In the genomic region with DNA sequence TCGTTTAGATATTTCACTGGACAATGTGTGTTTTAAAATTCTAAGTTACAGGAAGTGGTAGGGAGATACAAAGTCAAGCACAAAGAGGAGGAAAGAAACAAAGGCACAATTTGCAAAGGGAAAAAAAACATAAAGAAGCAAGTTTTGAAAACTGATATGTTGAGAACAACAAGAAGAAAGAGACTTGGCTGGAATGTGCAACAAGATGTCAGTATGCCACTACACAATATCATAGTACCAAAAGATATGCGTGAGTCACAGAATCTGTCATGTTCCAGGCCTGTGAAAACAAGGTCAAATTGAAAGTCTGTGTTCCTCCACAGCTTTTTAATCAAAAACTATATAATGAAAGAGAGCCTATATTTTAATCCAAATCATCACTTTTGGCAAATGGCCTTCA, we compare ENCODE assay signal across 23 cellular contexts. TPM values are rescaled to one million over a fixed set of nuclear protein-coding genes. Genes with fewer than 3 reads are reported as not detected.
DNase-seq lines count a peak whose midpoint lies in the region; ATAC-seq, FAIRE-seq and TF ChIP-seq lines count a peak whose summit lies in the region.
"Had no signal": no experiment of that assay in that cellular context is flagged by ENCODE, and none has a peak within 500 bp of the region (broad histone marks: within the 10 kb centered on the region; RNA-seq: fewer than 3 reads in every experiment).

No MANE protein-coding gene starts in this region.

- peaks cover 22% of the 10 kb centered on the region for H3K4me1 Mint-ChIP-seq in chondrocyte (ENCODE audit: low read depth)
- H3K4me1 Mint-ChIP-seq in activated T-helper 1 cell treated with anti-CD3 and anti-CD28 coated beads, Interleukin-12 subunit alpha, Interleukin-12 subunit beta, Interleukin-2, Interleukin-4 antibody, amounts not matched to agents 30 ng/mL and 10 ng/mL and 1 ng/mL, durations not matched to agents 14 hours and 24 hours and 36 hours (ENCODE audit: low read depth) = no peaks in the 10 kb centered on the region
- H3K4me1 Mint-ChIP-seq: neural progenitor cell had no signal

- FAIRE-seq in frontal cortex (lab: Jason Lieb, UNC) = no peak
- FAIRE-seq: TTC549 had no signal

- H3F3A ChIP-seq in Loucy (ENCODE audit: low read depth) = no peaks in the 10 kb centered on the region

- POLR2A ChIA-PET in GM10248 (lab: Yijun Ruan, JAX) = no interaction called here

- in situ Hi-C loops in gastrocnemius medialis (cut with MboI; ENCODE audit: low sequenced_read_pairs in 4 of 4) = no loop called here

- DNase-seq in chondrocyte (ENCODE audit: low spot score) = no peak
- no peak for DNase-seq in heart left ventricle
- DNase-seq in gastrocnemius medialis = no peak
- no peak for DNase-seq in DMS114 treated with DMSO at 0.1 percent for 48 hours (lab: John Stamatoyannopoulos, UW; ENCODE audit: unreplicated experiment)
- DNase-seq in GM10248 (ENCODE audit: extremely low spot score) = no peak
- no peak for DNase-seq in activated T-helper 1 cell treated with anti-CD3 and anti-CD28 coated beads, Interleukin-12 subunit alpha, Interleukin-12 subunit beta, Interleukin-2, Interleukin-4 antibody, amounts not matched to agents 30 ng/mL and 10 ng/mL and 1 ng/mL, durations not matched to agents 14 hours and 24 hours and 36 hours (ENCODE audit: low spot score)
- DNase-seq in frontal cortex (ENCODE audit: low spot score in 2 of 2) = no peak
- DNase-seq: activated naive CD8-positive, alpha-beta T cell treated with anti-CD3 and anti-CD28 coated beads for 36 hours; activated T-cell treated with anti-CD3 and anti-CD28 coated beads, Interleukin-2, amount 50 U/mL, for 4 hours; DND-41; esophagus squamous epithelium; GOT3; MM.1S; NCI-H2081 treated with DMSO at 0.1 percent for 48 hours; NCI-H526 treated with DMSO at 0.1 percent for 48 hours; PC-3; right lobe of liver had no signal

- TF ChIP-seq CTCF in Loucy (conservative IDR thresholded peaks at IDR 0.05; ENCODE audit: low read length) (no peak), chondrocyte (IDR thresholded peaks at IDR 0.05) (no peak), heart left ventricle (IDR thresholded peaks at IDR 0.05) (no peak), gastrocnemius medialis (IDR thresholded peaks at IDR 0.05 in 4 of 5, conservative IDR thresholded peaks at IDR 0.05 in 1 of 5) (no peak), GM10248 (IDR thresholded peaks at IDR 0.05; ENCODE audit: control extremely low read depth, extremely low read depth, low read depth, missing control alignments) (no peak)

- H3K79me2 ChIP-seq in Loucy (ENCODE audit: insufficient read depth, low read length) = no peaks in the 10 kb centered on the region

- H3K36me3 Mint-ChIP-seq in chondrocyte (ENCODE audit: low read depth) = peaks cover 15% of the 10 kb centered on the region
- peaks cover 2% of the 10 kb centered on the region for H3K36me3 Mint-ChIP-seq in activated T-helper 1 cell treated with anti-CD3 and anti-CD28 coated beads, Interleukin-12 subunit alpha, Interleukin-12 subunit beta, Interleukin-2, Interleukin-4 antibody, amounts not matched to agents 30 ng/mL and 10 ng/mL and 1 ng/mL, durations not matched to agents 14 hours and 24 hours and 36 hours (ENCODE audit: low read depth)

- CTCF ChIA-PET in GM10248 (lab: Yijun Ruan, JAX) = interaction anchor here (1.0 to 2.2 kb wide), 6 partner anchors 8 to 74 kb away, joined by 3 to 7 read pairs (median 4); partner anchors contain the start of gene SPR

- no peaks in the 10 kb centered on the region for H4K20me1 ChIP-seq in Loucy (ENCODE audit: insufficient read depth, low read length, poor library complexity, severe bottlenecking)

- H3K9me3 ChIP-seq in Loucy (ENCODE audit: insufficient read depth, low read depth, low read length) = peaks cover 9% of the 10 kb centered on the region; the same call in 1 of the 2 replicates
- peaks cover 0 to 13% (median 9%) of the 10 kb centered on the region in 12 donors for H3K9me3 ChIP-seq in heart left ventricle
- H3K9me3 ChIP-seq in gastrocnemius medialis = no peaks in the 10 kb centered on the region

- H3K27me3 Mint-ChIP-seq in chondrocyte (ENCODE audit: low read depth) = no peaks in the 10 kb centered on the region
- H3K27me3 Mint-ChIP-seq in activated T-helper 1 cell treated with anti-CD3 and anti-CD28 coated beads, Interleukin-12 subunit alpha, Interleukin-12 subunit beta, Interleukin-2, Interleukin-4 antibody, amounts not matched to agents 30 ng/mL and 10 ng/mL and 1 ng/mL, durations not matched to agents 14 hours and 24 hours and 36 hours (ENCODE audit: insufficient read depth) = no peaks in the 10 kb centered on the region
- H3K27me3 Mint-ChIP-seq: activated naive CD8-positive, alpha-beta T cell treated with anti-CD3 and anti-CD28 coated beads for 36 hours had no signal

- H3K4me1 ChIP-seq in Loucy (ENCODE audit: insufficient read depth, low read length, poor library complexity, severe bottlenecking) (peaks cover 9% of the 10 kb centered on the region), heart left ventricle (peaks cover 0 to 33% (median 12%) of the 10 kb centered on the region in 12 donors), gastrocnemius medialis (peaks cover 0 to 12% of the 10 kb centered on the region in 2 donors)
- H3K4me1 ChIP-seq: neural progenitor cell, right lobe of liver had no signal

- intact Hi-C loops in heart left ventricle (cut with DNase I) = no loop called here
- intact Hi-C loops in gastrocnemius medialis (cut with DNase I; ENCODE audit: low total_unique reads) = no loop called here
- intact Hi-C loops in activated T-helper 1 cell treated with anti-CD3 and anti-CD28 coated beads, Interleukin-12 subunit alpha, Interleukin-12 subunit beta, Interleukin-2, Interleukin-4 antibody, amounts not matched to agents 30 ng/mL and 10 ng/mL and 1 ng/mL, durations not matched to agents 14 hours and 24 hours and 36 hours (cut with micrococcal nuclease) = no loop called here

- H3K9me2 ChIP-seq in Loucy (replicated peaks; ENCODE audit: low read depth, low read length) = no peaks in the 10 kb centered on the region

- 0 out of 2 replicates have a peak overlapping the region, but pooled peaks have one; percentile 8 for H2AFZ ChIP-seq in Loucy (ENCODE audit: low read length)
- H2AFZ ChIP-seq: neural progenitor cell had no signal

- no peaks in the 10 kb centered on the region for H3K36me3 ChIP-seq in Loucy (ENCODE audit: insufficient read depth, low read length)
- H3K36me3 ChIP-seq in heart left ventricle = peaks cover 0 to 5% (median 0%) of the 10 kb centered on the region in 9 donors
- no peaks in the 10 kb centered on the region for H3K36me3 ChIP-seq in gastrocnemius medialis
- H3K36me3 ChIP-seq: esophagus squamous epithelium, right lobe of liver had no signal

- WGBS in heart left ventricle, 4 donors = 27 to 38% (median 35%) methylated on average over 2 of the region's 2 CpGs

- H3K27ac Mint-ChIP-seq in chondrocyte (ENCODE audit: unreplicated experiment) = peak overlapping the region; percentile 27
- no peak overlapping the region for H3K27ac Mint-ChIP-seq in activated T-helper 1 cell treated with anti-CD3 and anti-CD28 coated beads, Interleukin-12 subunit alpha, Interleukin-12 subunit beta, Interleukin-2, Interleukin-4 antibody, amounts not matched to agents 30 ng/mL and 10 ng/mL and 1 ng/mL, durations not matched to agents 14 hours and 24 hours and 36 hours
- H3K27ac Mint-ChIP-seq: activated naive CD8-positive, alpha-beta T cell treated with anti-CD3 and anti-CD28 coated beads for 36 hours; neural progenitor cell had no signal

- peak overlapping the region; percentile 19 for H3K4me2 ChIP-seq in Loucy (ENCODE audit: low read depth, low read length, poor library complexity, severe bottlenecking)
- H3K4me2 ChIP-seq: neural progenitor cell had no signal

- TF ChIP-seq POLR2A in heart left ventricle (IDR thresholded peaks at IDR 0.05) (no peak), gastrocnemius medialis (IDR thresholded peaks at IDR 0.05) (no peak)

- peaks cover 10% of the 10 kb centered on the region for H3K9me3 Mint-ChIP-seq in chondrocyte (ENCODE audit: low read depth)
- H3K9me3 Mint-ChIP-seq in activated T-helper 1 cell treated with anti-CD3 and anti-CD28 coated beads, Interleukin-12 subunit alpha, Interleukin-12 subunit beta, Interleukin-2, Interleukin-4 antibody, amounts not matched to agents 30 ng/mL and 10 ng/mL and 1 ng/mL, durations not matched to agents 14 hours and 24 hours and 36 hours = peaks cover 11% of the 10 kb centered on the region

- H3K4me3 ChIP-seq in Loucy (ENCODE audit: low read length, poor library complexity, severe bottlenecking) (no peak overlapping the region), heart left ventricle (no peak overlapping the region), gastrocnemius medialis (no peak overlapping the region)
- H3K4me3 ChIP-seq: coronary artery, esophagus squamous epithelium, neural progenitor cell, right lobe of liver, tibial nerve had no signal

- no peak overlapping the region for H3K9ac ChIP-seq in Loucy (ENCODE audit: low read depth, low read length, poor library complexity, severe bottlenecking)
- H3K9ac ChIP-seq: neural progenitor cell had no signal

- ATAC-seq in heart left ventricle = peak; percentile 61 to 81 (median 78)
- ATAC-seq in gastrocnemius medialis = peak; percentile 72 to 77
- ATAC-seq: activated T-cell treated with anti-CD3 and anti-CD28 coated beads, Interleukin-2, amount 50 U/mL, for 4 hours; PC-3; right lobe of liver had no signal

- H3K27me3 ChIP-seq in Loucy (ENCODE audit: insufficient read depth, low read length, poor library complexity, severe bottlenecking) (no peaks in the 10 kb centered on the region), heart left ventricle (no peaks in the 10 kb centered on the region), gastrocnemius medialis (no peaks in the 10 kb centered on the region)
- H3K27me3 ChIP-seq: esophagus squamous epithelium, neural progenitor cell, right lobe of liver, tibial nerve had no signal

- H3K27ac ChIP-seq in heart left ventricle = peak overlapping the region; percentile 7 to 75 (median 62)
- H3K27ac ChIP-seq in gastrocnemius medialis = peak overlapping the region in 1 of 4 donors; percentile 41
- H3K27ac ChIP-seq: C4-2B, coronary artery, esophagus squamous epithelium, neural progenitor cell, right lobe of liver had no signal

- no peak overlapping the region for H3K4me3 Mint-ChIP-seq in chondrocyte (ENCODE audit: unreplicated experiment)
- H3K4me3 Mint-ChIP-seq in activated T-helper 1 cell treated with anti-CD3 and anti-CD28 coated beads, Interleukin-12 subunit alpha, Interleukin-12 subunit beta, Interleukin-2, Interleukin-4 antibody, amounts not matched to agents 30 ng/mL and 10 ng/mL and 1 ng/mL, durations not matched to agents 14 hours and 24 hours and 36 hours = no peak overlapping the region
- H3K4me3 Mint-ChIP-seq: activated naive CD8-positive, alpha-beta T cell treated with anti-CD3 and anti-CD28 coated beads for 36 hours; activated T-cell treated with anti-CD3 and anti-CD28 coated beads, Interleukin-2, amount 50 U/mL, for 4 hours; neural progenitor cell had no signal

RNA-seq across cellular contexts. Expression of gene EXOC6B, which starts 12.0 kb away (rescaled TPM):
- total RNA-seq in chondrocyte (25.6 to 32.2 TPM (median 31.6 TPM) in 3 replicates), heart left ventricle (100 to 1,000 TPM in 8 of 9 donors, 10 to 100 TPM in 1; 74.9 to 192 (median 153) TPM), gastrocnemius medialis (10 to 100 TPM; 14.6 to 49.6 (median 19.3) TPM), frontal cortex (232 TPM)
- 10 to 100 TPM; 18.4 to 42.2 TPM for polyA plus RNA-seq in heart left ventricle
- total RNA-seq in activated T-helper 1 cell treated with anti-CD3 and anti-CD28 coated beads, Interleukin-12 subunit alpha, Interleukin-12 subunit beta, Interleukin-2, Interleukin-4 antibody, amounts not matched to agents 30 ng/mL and 10 ng/mL and 1 ng/mL, durations not matched to agents 14 hours and 24 hours and 36 hours = 6.8 and 7.7 TPM in 2 replicates
